In the genomic region with DNA sequence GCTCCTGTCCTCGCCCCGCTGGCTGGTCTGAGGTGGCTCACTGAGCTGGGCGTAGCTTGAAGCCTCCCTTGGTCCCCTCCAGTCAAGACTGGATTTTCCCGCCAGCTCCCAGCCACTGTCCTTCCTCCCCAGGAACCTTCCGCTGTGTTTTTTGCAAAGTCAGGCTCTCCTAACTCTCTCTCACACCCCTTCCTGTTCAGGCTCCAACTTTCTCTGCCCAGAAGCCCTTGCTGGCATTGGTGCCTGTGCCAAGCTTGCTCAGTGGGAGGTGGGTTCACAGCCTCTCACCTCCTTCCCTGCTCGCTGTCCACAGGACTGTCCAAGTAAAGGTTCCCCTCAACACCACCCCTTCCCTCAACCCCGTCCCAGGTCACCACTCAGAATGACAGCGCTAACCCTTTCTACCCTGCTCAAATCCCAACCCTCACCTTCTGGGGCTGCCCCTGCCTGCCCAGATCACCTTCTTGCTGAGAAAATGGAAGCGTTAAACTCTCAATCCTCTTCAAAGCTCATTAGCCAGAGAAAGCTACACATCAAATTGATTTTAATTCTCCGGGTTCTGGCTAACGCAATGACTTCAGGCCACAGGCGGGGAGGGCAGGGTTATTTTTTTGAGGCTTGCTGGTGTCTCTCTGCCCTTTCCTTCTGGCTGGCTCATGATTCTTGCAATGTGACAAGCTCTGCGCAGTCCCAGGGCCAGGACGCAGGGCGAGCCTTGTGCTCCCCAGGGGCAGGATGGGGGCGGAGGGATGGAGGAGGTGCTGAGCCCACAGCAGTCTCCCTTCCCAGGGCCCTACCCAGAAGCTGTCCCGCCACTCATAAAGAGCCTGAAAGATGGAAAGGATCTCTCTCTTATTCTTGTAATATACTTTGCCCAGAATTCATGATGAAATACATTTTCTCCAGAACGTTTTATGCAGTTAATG, we compare ENCODE assay signal across 11 cellular contexts.
DNase-seq lines count a peak whose midpoint lies in the region; ATAC-seq lines count a peak whose summit lies in the region.
"Had no signal": no experiment of that assay in that cellular context is flagged by ENCODE, and none has a peak within 500 bp of the region (broad histone marks: within the 10 kb centered on the region; RNA-seq: fewer than 3 reads in every experiment).

No MANE protein-coding gene starts in this region.

- H3K9ac ChIP-seq in rectal smooth muscle tissue (ENCODE audit: low read length): no peak overlapping the region

- no peaks in the 10 kb centered on the region for H3K9me3 ChIP-seq in naive thymus-derived CD4-positive, alpha-beta T cell (ENCODE audit: control insufficient read depth in 2 of 3, low read length in 3 of 3)
- H3K9me3 ChIP-seq: MG63 had no signal

- peak overlapping the region; percentile 83 for H3K27ac ChIP-seq in rectal smooth muscle tissue (ENCODE audit: low read depth, low read length)
- no peak overlapping the region for H3K27ac ChIP-seq in naive thymus-derived CD4-positive, alpha-beta T cell (ENCODE audit: low read depth, low read length)

- H3K27me3 ChIP-seq in rectal smooth muscle tissue (ENCODE audit: control insufficient read depth, insufficient read depth, low read length): no peaks in the 10 kb centered on the region
- H3K27me3 ChIP-seq in naive thymus-derived CD4-positive, alpha-beta T cell (ENCODE audit: control insufficient read depth in 2 of 2, insufficient read depth in 2 of 2, low read length in 2 of 2): no peaks in the 10 kb centered on the region
- H3K27me3 ChIP-seq: MG63 had no signal

- H3K9me3 Mint-ChIP-seq in activated naive CD4-positive, alpha-beta T cell treated with anti-CD3 and anti-CD28 coated beads, Interleukin-2, amount 50 U/mL, for 72 hours: no peaks in the 10 kb centered on the region
- H3K9me3 Mint-ChIP-seq in activated naive CD4-positive, alpha-beta T cell treated with anti-CD3 and anti-CD28 coated beads, Interleukin-2, amount 10 ng/mL, durations not matched to agents 7 days and 5 days: no peaks in the 10 kb centered on the region
- H3K9me3 Mint-ChIP-seq in naive thymus-derived CD4-positive, alpha-beta T cell: no peaks in the 10 kb centered on the region
- H3K9me3 Mint-ChIP-seq: activated T-cell treated with anti-CD3 and anti-CD28 coated beads, Interleukin-2, amount 50 U/mL, for 24 hours had no signal

- peak overlapping the region; percentile 3 to 69 for H3K27ac Mint-ChIP-seq in activated naive CD4-positive, alpha-beta T cell treated with anti-CD3 and anti-CD28 coated beads, Interleukin-2, amount 50 U/mL, for 72 hours
- no peak overlapping the region for H3K27ac Mint-ChIP-seq in activated naive CD4-positive, alpha-beta T cell treated with anti-CD3 and anti-CD28 coated beads, Interleukin-2, amount 10 ng/mL, durations not matched to agents 7 days and 5 days
- peak overlapping the region in 1 of 9 donors; percentile 25 for H3K27ac Mint-ChIP-seq in naive thymus-derived CD4-positive, alpha-beta T cell
- H3K27ac Mint-ChIP-seq: activated T-cell treated with anti-CD3 and anti-CD28 coated beads, Interleukin-2, amount 50 U/mL, for 24 hours had no signal

- CTCF ChIA-PET in activated naive CD4-positive, alpha-beta T cell treated with anti-CD3 and anti-CD28 coated beads, Interleukin-2, amount 10 ng/mL, durations not matched to agents 7 days and 5 days (lab: Charles Lee): interaction anchor here (1.2 kb wide), 1 partner anchor 59 kb away, joined by 3 read pairs; no protein-coding TSS in a partner anchor
- CTCF ChIA-PET in naive thymus-derived CD4-positive, alpha-beta T cell (lab: Charles Lee): no interaction called here

- no peaks in the 10 kb centered on the region for H3K4me1 Mint-ChIP-seq in activated naive CD4-positive, alpha-beta T cell treated with anti-CD3 and anti-CD28 coated beads, Interleukin-2, amount 10 ng/mL, durations not matched to agents 7 days and 5 days
- no peaks in the 10 kb centered on the region for H3K4me1 Mint-ChIP-seq in naive thymus-derived CD4-positive, alpha-beta T cell

- intact Hi-C loops in left ventricle myocardium superior (cut with micrococcal nuclease): no loop called here
- intact Hi-C loops in naive thymus-derived CD4-positive, alpha-beta T cell (cut with micrococcal nuclease): no loop called here

- H3K36me3 ChIP-seq in rectal smooth muscle tissue (ENCODE audit: control insufficient read depth, insufficient read depth, low read length): no peaks in the 10 kb centered on the region
- no peaks in the 10 kb centered on the region for H3K36me3 ChIP-seq in naive thymus-derived CD4-positive, alpha-beta T cell (ENCODE audit: control insufficient read depth in 2 of 3, insufficient read depth in 3 of 3, low read length in 3 of 3)
- H3K36me3 ChIP-seq: MG63 had no signal

- H3K27me3 Mint-ChIP-seq in activated naive CD4-positive, alpha-beta T cell treated with anti-CD3 and anti-CD28 coated beads, Interleukin-2, amount 10 ng/mL, durations not matched to agents 7 days and 5 days: peaks cover 80% of the 10 kb centered on the region
- peaks cover 0 to 29% (median 0%) of the 10 kb centered on the region in 5 donors for H3K27me3 Mint-ChIP-seq in naive thymus-derived CD4-positive, alpha-beta T cell
- H3K27me3 Mint-ChIP-seq: activated T-cell treated with anti-CD3 and anti-CD28 coated beads, Interleukin-2, amount 50 U/mL, for 24 hours had no signal

- no peak for ATAC-seq in activated naive CD4-positive, alpha-beta T cell treated with anti-CD3 and anti-CD28 coated beads, Interleukin-2, amount 50 U/mL, for 72 hours
- ATAC-seq in left ventricle myocardium superior (peak; percentile 46), HG03520 (IDR thresholded peaks at IDR 0.05; ENCODE audit: unreplicated experiment) (no peak), HG02571 (IDR thresholded peaks at IDR 0.05; ENCODE audit: unreplicated experiment) (no peak), GM21717 (IDR thresholded peaks at IDR 0.05; ENCODE audit: unreplicated experiment) (no peak)
- no peak for ATAC-seq in naive thymus-derived CD4-positive, alpha-beta T cell

- no peak for DNase-seq in activated naive CD4-positive, alpha-beta T cell treated with anti-CD3 and anti-CD28 coated beads, Interleukin-2, amount 50 U/mL, for 72 hours (ENCODE audit: low spot score in 2 of 2)
- DNase-seq in activated naive CD4-positive, alpha-beta T cell treated with anti-CD3 and anti-CD28 coated beads, Interleukin-2, amount 10 ng/mL, durations not matched to agents 7 days and 5 days: no peak
- DNase-seq in left ventricle myocardium superior: peak; percentile 73
- DNase-seq in naive thymus-derived CD4-positive, alpha-beta T cell: no peak
- DNase-seq: MG63, NCI-H2227 treated with DMSO at 0.1 percent for 48 hours had no signal

- H3K4me3 Mint-ChIP-seq in activated naive CD4-positive, alpha-beta T cell treated with anti-CD3 and anti-CD28 coated beads, Interleukin-2, amount 10 ng/mL, durations not matched to agents 7 days and 5 days: no peak overlapping the region
- H3K4me3 Mint-ChIP-seq in naive thymus-derived CD4-positive, alpha-beta T cell: no peak overlapping the region
- H3K4me3 Mint-ChIP-seq: activated T-cell treated with anti-CD3 and anti-CD28 coated beads, Interleukin-2, amount 50 U/mL, for 24 hours had no signal

- H3K4me3 ChIP-seq in rectal smooth muscle tissue (ENCODE audit: low read length): no peak overlapping the region
- no peak overlapping the region for H3K4me3 ChIP-seq in naive thymus-derived CD4-positive, alpha-beta T cell (ENCODE audit: low read length)
- H3K4me3 ChIP-seq: MG63 had no signal

- POLR2A ChIA-PET in naive thymus-derived CD4-positive, alpha-beta T cell (lab: Charles Lee): interaction anchor here (0.6 kb wide), 1 partner anchor 287 kb away, joined by 3 read pairs; no protein-coding TSS in a partner anchor

- peaks cover 18% of the 10 kb centered on the region for H3K4me1 ChIP-seq in rectal smooth muscle tissue (ENCODE audit: control insufficient read depth, insufficient read depth, low read length)
- H3K4me1 ChIP-seq in naive thymus-derived CD4-positive, alpha-beta T cell (ENCODE audit: control insufficient read depth in 2 of 2, insufficient read depth in 2 of 2, low read length in 2 of 2): no peaks in the 10 kb centered on the region

- H3K36me3 Mint-ChIP-seq in activated naive CD4-positive, alpha-beta T cell treated with anti-CD3 and anti-CD28 coated beads, Interleukin-2, amount 50 U/mL, for 72 hours: no peaks in the 10 kb centered on the region
- H3K36me3 Mint-ChIP-seq in activated naive CD4-positive, alpha-beta T cell treated with anti-CD3 and anti-CD28 coated beads, Interleukin-2, amount 10 ng/mL, durations not matched to agents 7 days and 5 days: no peaks in the 10 kb centered on the region
- no peaks in the 10 kb centered on the region for H3K36me3 Mint-ChIP-seq in naive thymus-derived CD4-positive, alpha-beta T cell
